ENCODE assay signal across 7 cellular contexts in the genomic region with DNA sequence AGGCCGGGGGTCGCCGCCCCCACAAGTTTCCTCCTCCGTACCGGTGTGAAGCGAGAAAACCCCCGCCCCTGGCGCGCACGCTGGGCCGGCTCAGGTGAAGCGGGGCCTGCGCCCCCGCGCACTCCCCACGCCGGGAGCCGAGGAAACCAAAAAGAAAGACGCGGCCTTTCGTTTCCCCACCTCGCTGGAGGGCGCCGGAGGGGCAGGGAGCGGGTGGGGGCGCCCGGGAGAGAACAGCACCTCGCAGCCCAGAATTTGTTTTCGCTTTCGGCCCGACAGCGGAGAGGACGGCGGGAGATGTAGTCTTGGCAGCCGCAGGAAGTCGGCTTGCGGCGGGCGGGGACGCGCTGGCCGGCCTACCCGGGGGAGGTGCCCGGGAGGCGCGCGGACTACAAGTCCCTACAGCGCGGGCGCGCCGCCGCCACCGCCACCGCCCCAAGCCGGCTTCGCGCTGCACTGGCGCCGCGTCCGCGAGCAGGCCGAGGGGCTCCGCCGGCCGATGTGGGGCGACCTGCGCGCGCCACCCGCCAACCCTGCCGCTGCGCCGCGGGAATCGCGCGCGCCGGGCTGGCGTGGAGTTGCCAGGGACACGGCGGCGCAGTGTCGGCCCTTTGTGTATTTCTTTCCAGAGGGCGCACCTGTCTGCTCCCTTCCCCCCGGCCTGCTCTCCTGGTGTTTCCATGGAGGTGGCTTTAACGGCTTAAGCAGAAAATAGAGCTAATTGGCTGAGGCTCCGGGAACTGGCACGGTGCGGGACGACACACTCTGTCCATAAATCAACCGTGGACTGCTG.
A peak's percentile ranks its signal among the peaks of the same experiment; 100 is the strongest.
DNase-seq lines count a peak whose midpoint lies in the region; ATAC-seq and TF ChIP-seq lines count a peak whose summit lies in the region.

A gene with protein sequence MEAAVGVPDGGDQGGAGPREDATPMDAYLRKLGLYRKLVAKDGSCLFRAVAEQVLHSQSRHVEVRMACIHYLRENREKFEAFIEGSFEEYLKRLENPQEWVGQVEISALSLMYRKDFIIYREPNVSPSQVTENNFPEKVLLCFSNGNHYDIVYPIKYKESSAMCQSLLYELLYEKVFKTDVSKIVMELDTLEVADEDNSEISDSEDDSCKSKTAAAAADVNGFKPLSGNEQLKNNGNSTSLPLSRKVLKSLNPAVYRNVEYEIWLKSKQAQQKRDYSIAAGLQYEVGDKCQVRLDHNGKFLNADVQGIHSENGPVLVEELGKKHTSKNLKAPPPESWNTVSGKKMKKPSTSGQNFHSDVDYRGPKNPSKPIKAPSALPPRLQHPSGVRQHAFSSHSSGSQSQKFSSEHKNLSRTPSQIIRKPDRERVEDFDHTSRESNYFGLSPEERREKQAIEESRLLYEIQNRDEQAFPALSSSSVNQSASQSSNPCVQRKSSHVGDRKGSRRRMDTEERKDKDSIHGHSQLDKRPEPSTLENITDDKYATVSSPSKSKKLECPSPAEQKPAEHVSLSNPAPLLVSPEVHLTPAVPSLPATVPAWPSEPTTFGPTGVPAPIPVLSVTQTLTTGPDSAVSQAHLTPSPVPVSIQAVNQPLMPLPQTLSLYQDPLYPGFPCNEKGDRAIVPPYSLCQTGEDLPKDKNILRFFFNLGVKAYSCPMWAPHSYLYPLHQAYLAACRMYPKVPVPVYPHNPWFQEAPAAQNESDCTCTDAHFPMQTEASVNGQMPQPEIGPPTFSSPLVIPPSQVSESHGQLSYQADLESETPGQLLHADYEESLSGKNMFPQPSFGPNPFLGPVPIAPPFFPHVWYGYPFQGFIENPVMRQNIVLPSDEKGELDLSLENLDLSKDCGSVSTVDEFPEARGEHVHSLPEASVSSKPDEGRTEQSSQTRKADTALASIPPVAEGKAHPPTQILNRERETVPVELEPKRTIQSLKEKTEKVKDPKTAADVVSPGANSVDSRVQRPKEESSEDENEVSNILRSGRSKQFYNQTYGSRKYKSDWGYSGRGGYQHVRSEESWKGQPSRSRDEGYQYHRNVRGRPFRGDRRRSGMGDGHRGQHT (minus strand): TSS at position 292 of the 793 bp plus-strand sequence. CDS start 616 bp downstream, outside the sequence.

- H3K4me3 ChIP-seq in astrocyte of the spinal cord (ENCODE audit: low read depth, low read length) = peak within 1 kb of the TSS; percentile 79
- peak within 1 kb of the TSS; percentile 84 for H3K4me3 ChIP-seq in retinal pigment epithelial cell (ENCODE audit: low read length)

- TF ChIP-seq CTCF in astrocyte of the spinal cord (IDR thresholded peaks at IDR 0.05; ENCODE audit: low read depth, low read length) (peak; percentile 13), retinal pigment epithelial cell (conservative IDR thresholded peaks at IDR 0.05; ENCODE audit: low read depth, low read length) (no peak)

- ATAC-seq in GM18508 (IDR thresholded peaks at IDR 0.05; ENCODE audit: insufficient read depth, unreplicated experiment) (peak; percentile 71), HG03025 (IDR thresholded peaks at IDR 0.05; ENCODE audit: low FRiP score, unreplicated experiment) (peak; percentile 80)

- DNase-seq in NCI-H2081 (lab: John Stamatoyannopoulos, UW) (peak; percentile 95 to 97), T1000 (lab: John Stamatoyannopoulos, UW) (peak; percentile 81), astrocyte of the spinal cord (ENCODE audit: low read depth, low spot score) (peak; percentile 98), hypothalamus (lab: John Stamatoyannopoulos, UW) (peak; percentile 41 to 98 (median 90)), retinal pigment epithelial cell (ENCODE audit: low read depth) (peak; percentile 91)

- in situ Hi-C loops in astrocyte of the spinal cord (cut with HindIII; ENCODE audit: low sequenced_read_pairs) = no loop called here

Comparison
In these comparisons a context has a peak if more than half of its experiments do, and no peak if none do; other contexts are left out.
1. Peak in every context shown above with its lines: DNase-seq, ATAC-seq and H3K4me3 ChIP-seq.